9 cellular contexts compared by ENCODE assay signal in the genomic region with DNA sequence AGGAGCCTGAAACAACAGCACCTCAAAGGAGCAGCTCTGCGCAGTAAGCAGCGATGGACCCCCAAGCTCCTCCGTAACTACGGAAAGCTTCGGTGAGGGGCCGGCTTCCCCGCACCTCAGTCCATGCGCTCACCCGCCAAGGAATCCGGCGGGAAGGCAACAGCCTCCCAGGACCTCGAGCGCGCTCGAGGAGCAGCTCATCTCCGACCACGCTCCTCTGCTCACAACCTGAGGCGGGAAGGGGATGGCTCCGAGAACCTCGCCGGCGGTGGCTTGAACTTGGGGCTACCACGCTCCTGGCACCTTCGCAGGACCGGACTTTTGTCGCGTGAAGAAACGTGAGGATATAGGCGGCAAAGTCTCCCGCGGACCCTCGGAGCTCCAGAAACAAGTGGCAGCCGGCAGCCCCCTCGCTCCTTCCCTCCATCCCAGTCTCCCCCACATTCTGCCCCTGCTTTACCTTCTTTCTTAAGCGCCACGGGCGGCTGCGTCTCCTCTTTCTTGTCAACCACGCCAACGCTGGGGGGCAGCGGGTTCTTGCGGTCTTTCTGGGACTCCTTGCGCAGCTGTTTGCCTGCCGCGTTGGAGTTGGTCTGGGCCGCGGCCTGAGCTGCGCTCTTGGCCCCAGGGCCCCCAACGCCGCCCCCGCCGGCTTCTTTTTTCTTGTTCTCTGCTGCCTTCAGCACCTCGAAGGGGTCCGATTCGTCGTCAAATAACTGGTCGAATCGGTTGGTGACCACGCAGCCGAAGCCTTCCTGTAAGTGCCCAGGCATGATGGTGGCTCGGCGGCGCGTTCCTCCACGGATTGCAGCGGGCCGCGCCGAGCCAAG. TPM values are rescaled to one million over a fixed set of nuclear protein-coding genes. Genes with fewer than 3 reads are reported as not detected.
DNase-seq lines count a peak whose midpoint lies in the region; ATAC-seq, FAIRE-seq and TF ChIP-seq lines count a peak whose summit lies in the region.
"Had no signal": no experiment of that assay in that cellular context is flagged by ENCODE, and none has a peak within 500 bp of the region (broad histone marks: within the 10 kb centered on the region; RNA-seq: fewer than 3 reads in every experiment).

No MANE protein-coding gene starts in this region.

- H3K4me1 ChIP-seq in PC-3 (ENCODE audit: insufficient read depth, low read length): peaks cover 16% of the 10 kb centered on the region
- peaks cover 31% of the 10 kb centered on the region for H3K4me1 ChIP-seq in adipocyte (ENCODE audit: control insufficient read depth, insufficient read depth, low read length)
- H3K4me1 ChIP-seq in sigmoid colon: peaks cover 0 to 59% (median 36%) of the 10 kb centered on the region in 4 donors

- peak overlapping the region; percentile 93 for H3K4me3 ChIP-seq in PC-3 (ENCODE audit: low read length)
- peak overlapping the region; percentile 97 for H3K4me3 ChIP-seq in adipocyte (ENCODE audit: low read length)
- H3K4me3 ChIP-seq in sigmoid colon: peak overlapping the region; percentile 62 to 83 (median 78)

- TF ChIP-seq POLR2A in GM12891 (IDR thresholded peaks at IDR 0.05; ENCODE audit: low read depth, low read length) (no peak), sigmoid colon (IDR thresholded peaks at IDR 0.05) (peak; percentile 35 to 52)

- H4K20me1 ChIP-seq in PC-3 (ENCODE audit: low read length): peaks cover 47% of the 10 kb centered on the region

- TF ChIP-seq EP300 in sigmoid colon (IDR thresholded peaks at IDR 0.05): no peak

- DNase-seq in GM12891 (ENCODE audit: insufficient read length, low spot score): no peak
- DNase-seq in PC-3: peak; percentile 27
- peak; percentile 66 for DNase-seq in adipocyte (ENCODE audit: low read depth)
- peak in 30 of 51 donors; percentile 7 to 79 (median 35) for DNase-seq in hypothalamus (lab: John Stamatoyannopoulos, UW)
- DNase-seq in sigmoid colon: peak; percentile 68
- no peak for DNase-seq in GOT3 (lab: John Stamatoyannopoulos, UW)
- no peak for DNase-seq in NCI-H2107 (lab: John Stamatoyannopoulos, UW)

- 0 to 1% methylated on average over 69 of the region's 69 CpGs for WGBS in sigmoid colon, 2 donors

- TF ChIP-seq CTCF in PC-3 (conservative IDR thresholded peaks at IDR 0.05; ENCODE audit: low read depth, low read length) (no peak), sigmoid colon (IDR thresholded peaks at IDR 0.05) (no peak)

- POLR2A ChIA-PET in PC-3 (lab: Charles Lee; ENCODE audit: unreplicated experiment): no interaction called here

- no peak overlapping the region for H2AFZ ChIP-seq in PC-3 (ENCODE audit: low read length)

- H3K27ac ChIP-seq in PC-3 (ENCODE audit: low read length) (peak overlapping the region; percentile 59), sigmoid colon (peak overlapping the region; percentile 92 to 96 (median 94))

- H3K9ac ChIP-seq in PC-3 (ENCODE audit: low read length) (peak overlapping the region; percentile 99), adipocyte (ENCODE audit: low read length) (peak overlapping the region; percentile 95)

- no peaks in the 10 kb centered on the region for H3F3A ChIP-seq in PC-3 (ENCODE audit: low read length, unreplicated experiment)

- no peaks in the 10 kb centered on the region for H3K9me2 ChIP-seq in PC-3 (replicated peaks; ENCODE audit: low read length)

- H3K36me3 ChIP-seq in PC-3 (ENCODE audit: low read depth, low read length) (peaks cover 35% of the 10 kb centered on the region), adipocyte (ENCODE audit: control insufficient read depth, insufficient read depth, low read length, severe bottlenecking) (peaks cover 15% of the 10 kb centered on the region), sigmoid colon (peaks cover 2 to 13% (median 12%) of the 10 kb centered on the region in 4 donors)

- peak; percentile 52 for FAIRE-seq in GM12891 (lab: Jason Lieb, UNC)
- FAIRE-seq: frontal cortex had no signal

- ATAC-seq in HG02642 (IDR thresholded peaks at IDR 0.05; ENCODE audit: poor library complexity, unreplicated experiment) (peak; percentile 15), PC-3 (no peak; the same call in 1 of the 2 replicates)

- CTCF ChIA-PET in PC-3 (lab: Charles Lee): no interaction called here

- H3K27me3 ChIP-seq in PC-3 (ENCODE audit: low read length) (no peaks in the 10 kb centered on the region), adipocyte (replicated peaks; ENCODE audit: control insufficient read depth, insufficient read depth, low read length) (no peaks in the 10 kb centered on the region), sigmoid colon (no peaks in the 10 kb centered on the region)

- intact Hi-C loops in PC-3 (cut with micrococcal nuclease): loop anchor here (2.0 to 5.0 kb wide), 4 partner anchors 48 to 375 kb away; partner anchors contain the start of gene SLC35D1
- intact Hi-C loops in sigmoid colon (cut with DNase I): loop anchor here (2.0 to 5.0 kb wide), 3 partner anchors 258 to 499 kb away; partner anchors contain the start of genes GADD45A and SLC35D1

- peak overlapping the region; percentile 86 for H3K4me2 ChIP-seq in PC-3 (ENCODE audit: low read length)

- TSS peak; percentile 32 for BruUV-seq in PC-3 (replicated peaks; lab: Mats Ljungman, UMichigan)

- H3K9me3 ChIP-seq in PC-3 (ENCODE audit: low read length) (no peaks in the 10 kb centered on the region), adipocyte (ENCODE audit: control insufficient read depth, low read length) (no peaks in the 10 kb centered on the region), sigmoid colon (no peaks in the 10 kb centered on the region)

- H3K79me2 ChIP-seq in PC-3 (ENCODE audit: low read length): peaks cover 54% of the 10 kb centered on the region

TF ChIP-seq in GM12891, 5 proteins besides CTCF, POLR2A, EP300 and RAD21:
- no peak for TF ChIP-seq POU2F2 (IDR thresholded peaks at IDR 0.05; ENCODE audit: low read depth, low read length)
- TF ChIP-seq TAF1 (IDR thresholded peaks at IDR 0.05; ENCODE audit: low read depth, low read length): peak; percentile 83; the same call in 1 of the 2 replicates

RNA-seq across cellular contexts. Expression of gene SERBP1, which starts 0.5 kb away (rescaled TPM):
- 331 TPM for polyA plus RNA-seq in GM12891 (2012; ENCODE audit: low read depth, missing spikeins)
- total RNA-seq in PC-3 (2014; rRNA removed) (256 and 337 TPM in 2 replicates), sigmoid colon (100 to 1,000 TPM; 201 to 236 (median 225) TPM)
- polyA plus RNA-seq in sigmoid colon: 100 to 1,000 TPM; 112 to 178 (median 133) TPM

Comparison
In these comparisons a context has a peak if more than half of its experiments do, and no peak if none do; other contexts are left out.
1. DNase-seq: peak in PC-3 (single experiment), adipocyte (single experiment), hypothalamus (30 of 51) and sigmoid colon (single experiment); none in GM12891 (single experiment), GOT3 (single experiment) and NCI-H2107 (single experiment).
2. Peak in every context shown above with its lines, with median percentiles within 50 percentile points of each other: H3K4me3 ChIP-seq.